27 cellular contexts compared by ENCODE assay signal in the genomic region with DNA sequence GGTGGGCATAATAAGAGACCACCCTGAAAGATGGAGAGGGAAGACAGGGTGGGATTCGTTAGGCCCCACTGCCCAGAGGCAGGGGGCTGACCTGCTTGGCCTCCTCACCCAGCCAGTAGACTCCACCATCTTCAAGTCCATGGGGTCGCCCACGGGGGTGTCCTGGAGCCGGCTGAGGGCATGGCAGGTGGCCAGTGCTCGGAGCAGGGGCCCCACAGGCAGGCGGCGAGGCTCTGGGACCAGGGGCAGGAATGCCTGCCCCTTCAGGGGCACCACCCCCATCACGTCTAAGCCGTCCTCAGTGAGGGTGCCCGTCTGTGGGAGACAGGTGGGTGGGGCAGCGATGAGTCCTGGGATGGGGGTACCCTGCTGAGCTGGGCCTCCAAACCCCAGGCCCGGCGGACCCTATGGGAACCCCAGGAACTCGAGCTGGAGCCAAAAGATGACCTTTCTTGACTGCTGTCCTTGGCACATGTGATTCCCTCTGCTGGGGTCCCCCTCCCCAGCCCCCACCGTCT. TPM values are rescaled to one million over a fixed set of nuclear protein-coding genes. Genes with fewer than 3 reads are reported as not detected.
"Had no signal": no experiment of that assay in that cellular context is flagged by ENCODE, and none has a peak within 500 bp of the region (broad histone marks: within the 10 kb centered on the region; RNA-seq: fewer than 3 reads in every experiment).

No MANE protein-coding gene starts in this region.

- ATAC-seq: effector memory CD8-positive, alpha-beta T cell; esophagus mucosa; gastrocnemius medialis; heart right ventricle; left cardiac atrium; left lung; left ventricle myocardium superior; lower lobe of right lung; naive thymus-derived CD4-positive, alpha-beta T cell had no signal

- DNase-seq: colonic mucosa; cortex of kidney; effector CD8-positive, alpha-beta T cell; effector memory CD8-positive, alpha-beta T cell; endodermal cell; erythroblast; esophagus squamous epithelium; foreskin fibroblast; foreskin melanocyte; gastrocnemius medialis; glutamatergic neuron; head of caudate nucleus; heart right ventricle; hippocampal formation; left cardiac atrium; left lung; left ventricle myocardium superior; lower lobe of right lung; mesendoderm; midbrain; naive thymus-derived CD4-positive, alpha-beta T cell had no signal

- H3K4me1 ChIP-seq: colonic mucosa, gastrocnemius medialis, heart right ventricle, left lung, lower lobe of right lung had no signal

- H3K36me3 ChIP-seq: colonic mucosa had no signal

- H3K27me3 ChIP-seq: colonic mucosa, esophagus squamous epithelium, gastrocnemius medialis, heart right ventricle, left lung had no signal

- FAIRE-seq: endometrium, islet of Langerhans, keratinocyte had no signal

- H3K27ac ChIP-seq: colonic mucosa, epithelial cell of prostate, esophagus squamous epithelium, gastrocnemius medialis, heart right ventricle, left lung, lower lobe of right lung had no signal

- H3K9me3 ChIP-seq: colonic mucosa, esophagus squamous epithelium, gastrocnemius medialis, heart right ventricle, left lung, lower lobe of right lung had no signal

- H3K4me3 ChIP-seq: colonic mucosa, esophagus squamous epithelium, gastrocnemius medialis, heart right ventricle, left lung, lower lobe of right lung had no signal

RNA-seq across cellular contexts. Expression of a gene that starts 13.2 kb away (rescaled TPM):
- total RNA-seq: mononuclear cell; naive thymus-derived CD4-positive, alpha-beta T cell had no signal
